Comparison of ENCODE assay signal across 2 cellular contexts in the genomic region with DNA sequence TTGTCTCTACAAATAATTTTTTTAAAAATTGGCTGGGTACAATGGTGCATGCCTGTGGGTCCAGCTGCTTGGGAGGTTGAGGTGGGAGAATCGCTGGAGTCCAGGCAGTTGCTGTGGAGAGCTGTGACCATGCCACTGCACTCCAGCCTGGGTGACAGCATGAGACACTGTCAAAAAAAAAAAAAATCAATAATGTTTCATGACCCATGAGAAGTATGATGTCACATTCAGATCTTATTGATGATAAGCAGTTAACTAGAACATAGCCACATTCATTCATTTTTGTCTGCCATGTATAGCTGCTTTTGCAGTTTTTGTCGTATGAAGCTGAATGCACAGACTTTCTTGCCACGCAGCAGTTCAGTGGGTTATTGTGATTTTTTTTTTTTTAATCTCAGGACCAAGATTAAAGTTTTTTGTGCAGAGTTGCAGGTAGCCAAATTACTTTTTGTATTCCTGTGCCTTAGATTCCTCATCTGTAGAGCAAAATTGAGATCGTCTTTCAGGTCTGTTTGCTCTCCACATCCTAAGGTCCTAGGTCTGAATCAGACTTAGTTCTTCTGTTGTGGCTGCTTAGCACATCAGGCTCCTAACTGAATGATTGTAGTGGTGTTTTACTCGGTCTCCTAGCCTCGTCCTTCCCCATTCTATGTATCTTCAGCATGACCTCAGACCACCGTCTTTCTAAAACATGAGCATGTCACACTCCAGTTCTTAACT.
TF ChIP-seq lines count a peak whose summit lies in the region.

No MANE protein-coding gene starts in this region.

TF ChIP-seq in GM23338, 12 proteins besides CTCF, POLR2A, EP300 and RAD21 (continues in another document):
- TF ChIP-seq, protein P1, sequence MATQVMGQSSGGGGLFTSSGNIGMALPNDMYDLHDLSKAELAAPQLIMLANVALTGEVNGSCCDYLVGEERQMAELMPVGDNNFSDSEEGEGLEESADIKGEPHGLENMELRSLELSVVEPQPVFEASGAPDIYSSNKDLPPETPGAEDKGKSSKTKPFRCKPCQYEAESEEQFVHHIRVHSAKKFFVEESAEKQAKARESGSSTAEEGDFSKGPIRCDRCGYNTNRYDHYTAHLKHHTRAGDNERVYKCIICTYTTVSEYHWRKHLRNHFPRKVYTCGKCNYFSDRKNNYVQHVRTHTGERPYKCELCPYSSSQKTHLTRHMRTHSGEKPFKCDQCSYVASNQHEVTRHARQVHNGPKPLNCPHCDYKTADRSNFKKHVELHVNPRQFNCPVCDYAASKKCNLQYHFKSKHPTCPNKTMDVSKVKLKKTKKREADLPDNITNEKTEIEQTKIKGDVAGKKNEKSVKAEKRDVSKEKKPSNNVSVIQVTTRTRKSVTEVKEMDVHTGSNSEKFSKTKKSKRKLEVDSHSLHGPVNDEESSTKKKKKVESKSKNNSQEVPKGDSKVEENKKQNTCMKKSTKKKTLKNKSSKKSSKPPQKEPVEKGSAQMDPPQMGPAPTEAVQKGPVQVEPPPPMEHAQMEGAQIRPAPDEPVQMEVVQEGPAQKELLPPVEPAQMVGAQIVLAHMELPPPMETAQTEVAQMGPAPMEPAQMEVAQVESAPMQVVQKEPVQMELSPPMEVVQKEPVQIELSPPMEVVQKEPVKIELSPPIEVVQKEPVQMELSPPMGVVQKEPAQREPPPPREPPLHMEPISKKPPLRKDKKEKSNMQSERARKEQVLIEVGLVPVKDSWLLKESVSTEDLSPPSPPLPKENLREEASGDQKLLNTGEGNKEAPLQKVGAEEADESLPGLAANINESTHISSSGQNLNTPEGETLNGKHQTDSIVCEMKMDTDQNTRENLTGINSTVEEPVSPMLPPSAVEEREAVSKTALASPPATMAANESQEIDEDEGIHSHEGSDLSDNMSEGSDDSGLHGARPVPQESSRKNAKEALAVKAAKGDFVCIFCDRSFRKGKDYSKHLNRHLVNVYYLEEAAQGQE (IDR thresholded peaks at IDR 0.05; ENCODE audit: unreplicated experiment): no peak
- TF ChIP-seq EZH2phosphoT487 (IDR thresholded peaks at IDR 0.05; ENCODE audit: unreplicated experiment) (no peak), CREB1 (CRISPR knock-in tag; IDR thresholded peaks at IDR 0.05; ENCODE audit: low read depth) (no peak), POLR2AphosphoS5 (IDR thresholded peaks at IDR 0.05; ENCODE audit: low read depth) (no peak), STAT1 (IDR thresholded peaks at IDR 0.05; ENCODE audit: unreplicated experiment) (no peak), EZH2 (IDR thresholded peaks at IDR 0.05; ENCODE audit: low read depth, unreplicated experiment) (no peak), ETS1 (IDR thresholded peaks at IDR 0.05) (no peak)
- TF ChIP-seq, protein P2, sequence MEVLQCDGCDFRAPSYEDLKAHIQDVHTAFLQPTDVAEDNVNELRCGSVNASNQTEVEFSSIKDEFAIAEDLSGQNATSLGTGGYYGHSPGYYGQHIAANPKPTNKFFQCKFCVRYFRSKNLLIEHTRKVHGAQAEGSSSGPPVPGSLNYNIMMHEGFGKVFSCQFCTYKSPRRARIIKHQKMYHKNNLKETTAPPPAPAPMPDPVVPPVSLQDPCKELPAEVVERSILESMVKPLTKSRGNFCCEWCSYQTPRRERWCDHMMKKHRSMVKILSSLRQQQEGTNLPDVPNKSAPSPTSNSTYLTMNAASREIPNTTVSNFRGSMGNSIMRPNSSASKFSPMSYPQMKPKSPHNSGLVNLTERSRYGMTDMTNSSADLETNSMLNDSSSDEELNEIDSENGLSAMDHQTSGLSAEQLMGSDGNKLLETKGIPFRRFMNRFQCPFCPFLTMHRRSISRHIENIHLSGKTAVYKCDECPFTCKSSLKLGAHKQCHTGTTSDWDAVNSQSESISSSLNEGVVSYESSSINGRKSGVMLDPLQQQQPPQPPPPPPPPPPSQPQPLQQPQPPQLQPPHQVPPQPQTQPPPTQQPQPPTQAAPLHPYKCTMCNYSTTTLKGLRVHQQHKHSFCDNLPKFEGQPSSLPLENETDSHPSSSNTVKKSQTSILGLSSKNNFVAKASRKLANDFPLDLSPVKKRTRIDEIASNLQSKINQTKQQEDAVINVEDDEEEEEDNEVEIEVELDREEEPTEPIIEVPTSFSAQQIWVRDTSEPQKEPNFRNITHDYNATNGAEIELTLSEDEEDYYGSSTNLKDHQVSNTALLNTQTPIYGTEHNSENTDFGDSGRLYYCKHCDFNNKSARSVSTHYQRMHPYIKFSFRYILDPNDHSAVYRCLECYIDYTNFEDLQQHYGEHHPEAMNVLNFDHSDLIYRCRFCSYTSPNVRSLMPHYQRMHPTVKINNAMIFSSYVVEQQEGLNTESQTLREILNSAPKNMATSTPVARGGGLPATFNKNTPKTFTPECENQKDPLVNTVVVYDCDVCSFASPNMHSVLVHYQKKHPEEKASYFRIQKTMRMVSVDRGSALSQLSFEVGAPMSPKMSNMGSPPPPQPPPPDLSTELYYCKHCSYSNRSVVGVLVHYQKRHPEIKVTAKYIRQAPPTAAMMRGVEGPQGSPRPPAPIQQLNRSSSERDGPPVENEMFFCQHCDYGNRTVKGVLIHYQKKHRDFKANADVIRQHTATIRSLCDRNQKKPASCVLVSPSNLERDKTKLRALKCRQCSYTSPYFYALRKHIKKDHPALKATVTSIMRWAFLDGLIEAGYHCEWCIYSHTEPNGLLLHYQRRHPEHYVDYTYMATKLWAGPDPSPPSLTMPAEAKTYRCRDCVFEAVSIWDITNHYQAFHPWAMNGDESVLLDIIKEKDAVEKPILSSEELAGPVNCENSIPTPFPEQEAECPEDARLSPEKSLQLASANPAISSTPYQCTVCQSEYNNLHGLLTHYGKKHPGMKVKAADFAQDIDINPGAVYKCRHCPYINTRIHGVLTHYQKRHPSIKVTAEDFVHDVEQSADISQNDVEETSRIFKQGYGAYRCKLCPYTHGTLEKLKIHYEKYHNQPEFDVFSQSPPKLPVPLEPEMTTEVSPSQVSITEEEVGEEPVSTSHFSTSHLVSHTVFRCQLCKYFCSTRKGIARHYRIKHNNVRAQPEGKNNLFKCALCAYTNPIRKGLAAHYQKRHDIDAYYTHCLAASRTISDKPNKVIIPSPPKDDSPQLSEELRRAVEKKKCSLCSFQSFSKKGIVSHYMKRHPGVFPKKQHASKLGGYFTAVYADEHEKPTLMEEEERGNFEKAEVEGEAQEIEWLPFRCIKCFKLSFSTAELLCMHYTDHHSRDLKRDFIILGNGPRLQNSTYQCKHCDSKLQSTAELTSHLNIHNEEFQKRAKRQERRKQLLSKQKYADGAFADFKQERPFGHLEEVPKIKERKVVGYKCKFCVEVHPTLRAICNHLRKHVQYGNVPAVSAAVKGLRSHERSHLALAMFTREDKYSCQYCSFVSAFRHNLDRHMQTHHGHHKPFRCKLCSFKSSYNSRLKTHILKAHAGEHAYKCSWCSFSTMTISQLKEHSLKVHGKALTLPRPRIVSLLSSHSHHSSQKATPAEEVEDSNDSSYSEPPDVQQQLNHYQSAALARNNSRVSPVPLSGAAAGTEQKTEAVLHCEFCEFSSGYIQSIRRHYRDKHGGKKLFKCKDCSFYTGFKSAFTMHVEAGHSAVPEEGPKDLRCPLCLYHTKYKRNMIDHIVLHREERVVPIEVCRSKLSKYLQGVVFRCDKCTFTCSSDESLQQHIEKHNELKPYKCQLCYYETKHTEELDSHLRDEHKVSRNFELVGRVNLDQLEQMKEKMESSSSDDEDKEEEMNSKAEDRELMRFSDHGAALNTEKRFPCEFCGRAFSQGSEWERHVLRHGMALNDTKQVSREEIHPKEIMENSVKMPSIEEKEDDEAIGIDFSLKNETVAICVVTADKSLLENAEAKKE (CRISPR knock-in tag; IDR thresholded peaks at IDR 0.05): no peak

TF ChIP-seq in WTC11, 78 proteins besides CTCF, POLR2A, EP300 and RAD21 (continued from another document):
- TF ChIP-seq, protein P3, sequence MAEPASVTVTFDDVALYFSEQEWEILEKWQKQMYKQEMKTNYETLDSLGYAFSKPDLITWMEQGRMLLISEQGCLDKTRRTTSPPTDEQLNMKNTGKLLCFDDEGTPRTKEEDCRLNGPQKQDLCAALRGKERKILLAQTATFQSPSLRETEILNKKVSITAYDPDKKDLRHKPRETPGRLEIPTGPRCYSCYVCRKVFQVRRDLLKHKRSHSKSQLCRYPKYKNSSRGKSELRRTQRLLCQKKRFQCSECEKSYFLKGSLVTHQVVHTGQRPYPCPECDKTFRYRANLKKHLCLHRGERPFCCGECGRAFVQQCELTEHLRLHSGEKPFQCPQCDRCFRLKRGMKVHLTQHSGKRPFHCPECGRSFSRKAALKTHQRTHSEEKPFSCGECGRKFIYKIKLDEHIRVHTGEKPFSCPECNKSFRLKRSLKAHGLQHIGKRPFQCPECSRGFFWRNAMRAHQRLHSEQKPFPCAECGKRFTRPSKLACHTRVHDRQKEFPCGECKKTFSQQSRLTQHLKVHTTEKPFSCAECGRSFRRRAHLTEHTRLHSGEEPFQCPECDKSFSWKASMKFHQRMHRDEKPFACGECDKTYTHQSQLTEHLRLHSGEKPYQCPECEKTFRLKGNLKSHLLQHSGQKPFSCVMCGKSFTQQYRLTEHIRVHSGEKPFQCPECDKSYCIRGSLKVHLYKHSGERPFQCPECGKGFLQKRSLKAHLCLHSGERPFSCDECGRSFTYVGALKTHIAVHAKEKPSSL (CRISPR knock-in tag; conservative IDR thresholded peaks at IDR 0.05): no peak
- TF ChIP-seq ZMAT4 (CRISPR knock-in tag; IDR thresholded peaks at IDR 0.05) (no peak), SOX15 (CRISPR knock-in tag; IDR thresholded peaks at IDR 0.05) (no peak), EMX1 (CRISPR knock-in tag; IDR thresholded peaks at IDR 0.05) (no peak), PRDM15 (CRISPR knock-in tag; IDR thresholded peaks at IDR 0.05) (no peak), NR3C1 (CRISPR knock-in tag; conservative IDR thresholded peaks at IDR 0.05; ENCODE audit: low read depth) (no peak), ZNF263 (CRISPR knock-in tag; IDR thresholded peaks at IDR 0.05; ENCODE audit: low read depth) (no peak), OVOL2 (CRISPR knock-in tag; IDR thresholded peaks at IDR 0.05; ENCODE audit: borderline replicate concordance) (no peak), TEAD4 (CRISPR knock-in tag; IDR thresholded peaks at IDR 0.05) (no peak), PREB (CRISPR knock-in tag; IDR thresholded peaks at IDR 0.05; ENCODE audit: borderline replicate concordance) (no peak), USF1 (CRISPR knock-in tag; IDR thresholded peaks at IDR 0.05) (no peak), ZSCAN18 (CRISPR knock-in tag; IDR thresholded peaks at IDR 0.05) (no peak), ZNF138 (CRISPR knock-in tag; conservative IDR thresholded peaks at IDR 0.05) (no peak)
- TF ChIP-seq, protein P4, sequence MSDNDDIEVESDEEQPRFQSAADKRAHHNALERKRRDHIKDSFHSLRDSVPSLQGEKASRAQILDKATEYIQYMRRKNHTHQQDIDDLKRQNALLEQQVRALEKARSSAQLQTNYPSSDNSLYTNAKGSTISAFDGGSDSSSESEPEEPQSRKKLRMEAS (CRISPR knock-in tag; IDR thresholded peaks at IDR 0.05): no peak
